Comparison of ENCODE assay signal across 22 cellular contexts in genomic region chr1:61370908-61371279, GRCh38.
DNase-seq lines count a peak whose midpoint lies in the region; ATAC-seq and TF ChIP-seq lines count a peak whose summit lies in the region.
"Had no signal": no experiment of that assay in that cellular context is flagged by ENCODE, and none has a peak within 500 bp of the region (broad histone marks: within the 10 kb centered on the region; RNA-seq: fewer than 3 reads in every experiment).

No MANE protein-coding gene starts in this region.

- TF ChIP-seq EP300 in sigmoid colon (IDR thresholded peaks at IDR 0.05), result no peak

- H3K4me3 ChIP-seq in sigmoid colon (no peak overlapping the region), left lung (no peak overlapping the region)
- H3K4me3 ChIP-seq: A549, GM23248 had no signal

- H3K27ac Mint-ChIP-seq in chondrocyte (ENCODE audit: unreplicated experiment) (peak overlapping the region; percentile 71), nephron (peak overlapping the region; percentile 14 to 81 (median 64))
- H3K27ac Mint-ChIP-seq: CD4-positive, alpha-beta T cell; HFFc6; IgD-negative memory B cell had no signal

- no peak overlapping the region for H3K4me3 Mint-ChIP-seq in chondrocyte (ENCODE audit: unreplicated experiment)
- no peak overlapping the region for H3K4me3 Mint-ChIP-seq in nephron
- H3K4me3 Mint-ChIP-seq: CD4-positive, alpha-beta T cell; HFFc6; IgD-negative memory B cell had no signal

- H3K27ac ChIP-seq in sigmoid colon (no peak overlapping the region), left lung (no peak overlapping the region)
- H3K27ac ChIP-seq: 22Rv1, A549, C4-2B, GM23248 had no signal

- H3K27me3 Mint-ChIP-seq in chondrocyte (ENCODE audit: low read depth) (no peaks in the 10 kb centered on the region), nephron (ENCODE audit: low read depth) (no peaks in the 10 kb centered on the region)
- H3K27me3 Mint-ChIP-seq: CD4-positive, alpha-beta T cell had no signal

- H3K27me3 ChIP-seq in sigmoid colon (no peaks in the 10 kb centered on the region), left lung (no peaks in the 10 kb centered on the region)

- H3K36me3 ChIP-seq in sigmoid colon, result peaks cover 0 to 12% (median 0%) of the 10 kb centered on the region in 4 donors
- H3K36me3 ChIP-seq in left lung, result no peaks in the 10 kb centered on the region

- ATAC-seq in left lung (no peak), GM21528 (IDR thresholded peaks at IDR 0.05; ENCODE audit: low FRiP score, unreplicated experiment) (no peak), HG03159 (IDR thresholded peaks at IDR 0.05; ENCODE audit: unreplicated experiment) (no peak)
- ATAC-seq: A549, HCT116, HepG2 had no signal

- no peaks in the 10 kb centered on the region for H3K9me3 ChIP-seq in sigmoid colon
- H3K9me3 ChIP-seq in left lung, result no peaks in the 10 kb centered on the region
- H3K9me3 ChIP-seq: A549, Caco-2 had no signal

- peak; percentile 70 for DNase-seq in D341Med (ENCODE audit: low spot score)
- peak; percentile 99 for DNase-seq in NCI-H82 (lab: John Stamatoyannopoulos, UW)
- no peak for DNase-seq in chondrocyte (ENCODE audit: low spot score)
- no peak for DNase-seq in sigmoid colon
- no peak for DNase-seq in left lung
- DNase-seq: AML-193; Caco-2; CD4-positive, alpha-beta T cell; DMS79 treated with DMSO at 0.1 percent for 48 hours; GF-D8; GM23248; H7; HFFc6 had no signal

- WGBS in sigmoid colon, 2 donors, result 94 to 98% methylated on average over 2 of the region's 2 CpGs

- TF ChIP-seq POLR2A in sigmoid colon (IDR thresholded peaks at IDR 0.05), result no peak

- peaks cover 10% of the 10 kb centered on the region for H3K36me3 Mint-ChIP-seq in chondrocyte (ENCODE audit: low read depth)
- peaks cover 11% of the 10 kb centered on the region for H3K36me3 Mint-ChIP-seq in nephron (ENCODE audit: low read depth)
- H3K36me3 Mint-ChIP-seq: IgD-negative memory B cell had no signal

- TF ChIP-seq CTCF in chondrocyte (IDR thresholded peaks at IDR 0.05), result no peak
- no peak for TF ChIP-seq CTCF in nephron (IDR thresholded peaks at IDR 0.05; ENCODE audit: unreplicated experiment in 3 of 3)
- TF ChIP-seq CTCF in sigmoid colon (IDR thresholded peaks at IDR 0.05), result no peak
- no peak for TF ChIP-seq CTCF in left lung (IDR thresholded peaks at IDR 0.05)

- intact Hi-C loops in sigmoid colon (cut with DNase I), result no loop called here
- intact Hi-C loops in left lung (cut with DNase I), result no loop called here

- H3K4me1 ChIP-seq in sigmoid colon (peaks cover 0 to 8% (median 0%) of the 10 kb centered on the region in 4 donors), left lung (no peaks in the 10 kb centered on the region)
- H3K4me1 ChIP-seq: A549, Caco-2 had no signal

- H3K9me3 Mint-ChIP-seq in chondrocyte (ENCODE audit: low read depth), result no peaks in the 10 kb centered on the region
- H3K9me3 Mint-ChIP-seq in nephron, result no peaks in the 10 kb centered on the region
- H3K9me3 Mint-ChIP-seq: CD4-positive, alpha-beta T cell; HFFc6; IgD-negative memory B cell had no signal

- H3K4me1 Mint-ChIP-seq in chondrocyte (ENCODE audit: low read depth) (peaks cover 14% of the 10 kb centered on the region), nephron (peaks cover 44% of the 10 kb centered on the region)
- H3K4me1 Mint-ChIP-seq: IgD-negative memory B cell had no signal

Comparison
In these comparisons a context has a peak if more than half of its experiments do, and no peak if none do; other contexts are left out.
1. DNase-seq: peak in D341Med (single experiment) and NCI-H82 (single experiment); none in chondrocyte (single experiment), sigmoid colon (single experiment) and left lung (0 of 2).